Comparison of ENCODE assay signal across 30 cellular contexts in genomic region chr4:164116286-164116685, GRCh38.
"Had no signal": no experiment of that assay in that cellular context is flagged by ENCODE, and none has a peak within 500 bp of the region (broad histone marks: within the 10 kb centered on the region; RNA-seq: fewer than 3 reads in every experiment).

No MANE protein-coding gene starts in this region.

- H3K9me3 ChIP-seq: ascending aorta, heart left ventricle, left lung, pancreas, psoas muscle, right atrium auricular region, thyroid gland, upper lobe of left lung had no signal

- DNase-seq: activated CD4-positive, alpha-beta T cell treated with anti-CD3 and anti-CD28 coated beads for 4 hours; activated CD4-positive, alpha-beta T cell treated with anti-CD3 and anti-CD28 coated beads, Interleukin-2, amount 50 U/mL, for 48 hours; activated CD8-positive, alpha-beta memory T cell treated with anti-CD3 and anti-CD28 coated beads for 24 hours; activated effector memory CD4-positive, alpha-beta T cell treated with Interleukin-2 at 50 U/mL for 16 hours; activated naive CD4-positive, alpha-beta T cell treated with Interleukin-2 at 50 U/mL for 16 hours; activated naive CD8-positive, alpha-beta T cell treated with anti-CD3 and anti-CD28 coated beads for 36 hours; adrenal gland; cortex of kidney; endodermal cell; foreskin fibroblast; heart left ventricle; kidney glomerular epithelial cell; left lung; naive B cell; nephron progenitor cell; pancreas; psoas muscle; stimulated activated CD4-positive, alpha-beta T cell treated with anti-CD3 and anti-CD28 coated beads, Interleukin-1b, Interleukin-23, amount 100 ng/mL, for 48 hours; stimulated activated CD4-positive, alpha-beta T cell treated with anti-CD3 and anti-CD28 coated beads, Interleukin-4, amount 100 ng/mL, for 4 hours; stimulated activated naive CD4-positive, alpha-beta T cell; T-helper 9 cell; thyroid gland; upper lobe of left lung had no signal

- H3K4me3 ChIP-seq: adrenal gland, ascending aorta, cardiac muscle cell, heart left ventricle, left lung, lung, pancreas, psoas muscle, right atrium auricular region, smooth muscle cell, thyroid gland, upper lobe of left lung had no signal

- ATAC-seq: esophagus mucosa, heart left ventricle, left lung, pancreas, psoas muscle had no signal

- H3K27ac ChIP-seq: adrenal gland, ascending aorta, cardiac muscle cell, heart left ventricle, left lung, pancreas, psoas muscle, right atrium auricular region, thyroid gland, upper lobe of left lung, VCaP had no signal

- H3K36me3 ChIP-seq: adrenal gland, ascending aorta, cardiac muscle cell, heart left ventricle, left lung, pancreas, right atrium auricular region, thyroid gland, upper lobe of left lung had no signal

- H3K4me1 ChIP-seq: adrenal gland, ascending aorta, heart left ventricle, left lung, pancreas, psoas muscle, right atrium auricular region, thyroid gland, upper lobe of left lung had no signal

- H3K27me3 ChIP-seq: adrenal gland, ascending aorta, cardiac muscle cell, heart left ventricle, left lung, pancreas, right atrium auricular region, thyroid gland, upper lobe of left lung had no signal
